In the genomic region with DNA sequence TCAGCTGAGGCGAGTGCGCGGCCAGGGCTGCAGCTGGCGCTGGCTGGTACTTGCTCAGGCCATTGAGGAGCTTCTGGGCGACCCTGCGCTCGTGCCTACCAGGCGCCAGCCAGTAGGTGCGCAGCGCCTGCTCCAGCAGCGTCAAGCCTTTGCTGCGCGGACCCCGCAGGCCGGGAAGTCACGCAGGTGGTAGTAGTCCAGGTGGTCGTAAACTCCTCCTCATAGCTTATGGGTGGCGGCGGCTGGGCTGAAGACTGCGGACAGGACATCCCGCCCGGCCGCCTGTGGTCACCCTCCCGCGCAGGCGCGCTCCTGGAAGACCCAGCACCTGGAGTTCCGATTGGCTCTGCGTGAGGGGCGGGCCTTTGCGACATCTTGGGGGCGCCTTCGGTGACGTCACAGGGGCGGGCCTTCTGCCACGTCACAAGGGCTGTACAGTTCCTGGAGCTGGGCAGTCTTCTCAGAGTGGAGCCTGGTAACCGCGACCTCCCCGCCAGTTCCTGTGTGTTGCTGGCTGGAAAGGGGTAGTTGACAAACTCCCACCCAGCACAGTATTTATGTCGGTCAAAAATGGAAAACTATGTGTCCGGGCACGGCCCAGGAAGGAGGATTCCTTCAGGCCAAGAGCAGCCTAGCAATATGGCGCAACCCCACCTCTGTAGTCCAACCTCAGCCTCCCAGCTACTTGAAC, we compare ENCODE assay signal across 8 cellular contexts.
DNase-seq lines count a peak whose midpoint lies in the region; ATAC-seq and TF ChIP-seq lines count a peak whose summit lies in the region.
"Not testable (repeated sequence)": the region's sequence is repeated elsewhere in the genome, so short reads cannot be mapped to it uniquely, and the experiment has no call there.

No MANE protein-coding gene starts in this region.

- peaks cover 11% of the 10 kb centered on the region for H3K4me1 Mint-ChIP-seq in activated T-cell treated with anti-CD3 and anti-CD28 coated beads, Interleukin-2, amount 50 U/mL, for 24 hours (ENCODE audit: low read depth)

- H3K9me3 ChIP-seq in PC-3 (ENCODE audit: low read length); muscle layer of colon (ENCODE audit: low read length): not testable (repeated sequence)

- peak overlapping the region; percentile 92 for H3K27ac Mint-ChIP-seq in activated T-cell treated with anti-CD3 and anti-CD28 coated beads, Interleukin-2, amount 50 U/mL, for 24 hours

- intact Hi-C loops in PC-3 (cut with micrococcal nuclease): not testable (repeated sequence)

- H3K79me2 ChIP-seq in PC-3 (ENCODE audit: low read length): not testable (repeated sequence)

- not testable (repeated sequence) for H3F3A ChIP-seq in PC-3 (ENCODE audit: low read length, unreplicated experiment)

- not testable (repeated sequence) for H3K27ac ChIP-seq in PC-3 (ENCODE audit: low read length)
- peak overlapping the region; percentile 65 for H3K27ac ChIP-seq in muscle layer of colon (ENCODE audit: low read depth, low read length)

- not testable (repeated sequence) for H3K27me3 ChIP-seq in PC-3 (ENCODE audit: low read length); muscle layer of colon (ENCODE audit: control insufficient read depth in 1 of 2, insufficient read depth in 2 of 2, low read length in 2 of 2)

- DNase-seq in DMS79 treated with DMSO at 0.1 percent for 48 hours (lab: John Stamatoyannopoulos, UW) (peak; percentile 86), PC-3 (peak; percentile 88), erythroblast (lab: John Stamatoyannopoulos, UW) (peak; percentile 95)
- peak; percentile 80 for DNase-seq in Jurkat, Clone E6-1 (ENCODE audit: low read depth, low spot score)
- DNase-seq in activated T-cell treated with anti-CD3 and anti-CD28 coated beads, Interleukin-2, amount 50 U/mL, for 24 hours: peak; percentile 97
- DNase-seq in stimulated activated CD8-positive, alpha-beta memory T cell treated with anti-CD3 and anti-CD28 coated beads, Interleukin-7, amount 100 ng/mL, for 1 hour (ENCODE audit: low read depth in 2 of 2): peak; percentile 89 to 92

- not testable (repeated sequence) for TF ChIP-seq CTCF in PC-3 (conservative IDR thresholded peaks at IDR 0.05; ENCODE audit: low read depth, low read length)

- CTCF ChIA-PET in PC-3 (lab: Charles Lee): interaction anchor here (0.6 kb wide), 2 partner anchors 38 to 43 kb away, joined by 3 read pairs; no protein-coding TSS in a partner anchor

- not testable (repeated sequence) for H3K27me3 Mint-ChIP-seq in activated T-cell treated with anti-CD3 and anti-CD28 coated beads, Interleukin-2, amount 50 U/mL, for 24 hours

- H3K36me3 ChIP-seq in PC-3 (ENCODE audit: low read depth, low read length); muscle layer of colon (ENCODE audit: insufficient read depth, low read length): not testable (repeated sequence)

- H2AFZ ChIP-seq in PC-3 (ENCODE audit: low read length): peak overlapping the region; percentile 81

- peak overlapping the region; percentile 82 for H3K4me2 ChIP-seq in PC-3 (ENCODE audit: low read length)

- not testable (repeated sequence) for H3K4me1 ChIP-seq in PC-3 (ENCODE audit: insufficient read depth, low read length); muscle layer of colon (ENCODE audit: insufficient read depth, low read length)

- POLR2A ChIA-PET in PC-3 (lab: Charles Lee; ENCODE audit: unreplicated experiment): interaction anchor here (0.5 to 0.6 kb wide), 5 partner anchors 19 to 243 kb away, joined by 3 to 12 read pairs (median 5); no protein-coding TSS in a partner anchor

- peak overlapping the region; percentile 80 for H3K9ac ChIP-seq in PC-3 (ENCODE audit: low read length)
- H3K9ac ChIP-seq in muscle layer of colon (ENCODE audit: low read length): not testable (repeated sequence)

- H3K9me3 Mint-ChIP-seq in activated T-cell treated with anti-CD3 and anti-CD28 coated beads, Interleukin-2, amount 50 U/mL, for 24 hours: not testable (repeated sequence)

- H3K36me3 Mint-ChIP-seq in activated T-cell treated with anti-CD3 and anti-CD28 coated beads, Interleukin-2, amount 50 U/mL, for 24 hours (ENCODE audit: low read depth): peaks cover 11% of the 10 kb centered on the region

- ATAC-seq in GM21717 (IDR thresholded peaks at IDR 0.05; ENCODE audit: unreplicated experiment) (peak; percentile 97), PC-3 (peak; percentile 99)

- H4K20me1 ChIP-seq in PC-3 (ENCODE audit: low read length): not testable (repeated sequence)

- not testable (repeated sequence) for H3K9me2 ChIP-seq in PC-3 (replicated peaks; ENCODE audit: low read length)

- not testable (repeated sequence) for BruUV-seq in PC-3 (replicated peaks; lab: Mats Ljungman, UMichigan)

- TF ChIP-seq POLR2A in erythroblast (IDR thresholded peaks at IDR 0.05; ENCODE audit: low read length): peak; percentile 89

- peak overlapping the region; percentile 75 for H3K4me3 ChIP-seq in Jurkat, Clone E6-1 (ENCODE audit: low read length)
- H3K4me3 ChIP-seq in PC-3 (ENCODE audit: low read length) (peak overlapping the region; percentile 89), muscle layer of colon (ENCODE audit: low read depth in 1 of 2, low read length in 2 of 2) (peak overlapping the region; percentile 40 to 59)

- peak overlapping the region; percentile 89 for H3K4me3 Mint-ChIP-seq in activated T-cell treated with anti-CD3 and anti-CD28 coated beads, Interleukin-2, amount 50 U/mL, for 24 hours
